3 cellular contexts compared by ENCODE assay signal in genomic region chr5:56801256-56801655, GRCh38.
"Had no signal": no experiment of that assay in that cellular context is flagged by ENCODE, and none has a peak within 500 bp of the region (broad histone marks: within the 10 kb centered on the region; RNA-seq: fewer than 3 reads in every experiment).

No MANE protein-coding gene starts in this region.

- H3K4me3 ChIP-seq: GM12878 had no signal

- DNase-seq: GDM1, GF-D8 had no signal

- ATAC-seq: GM12878 had no signal
